In the genomic region with DNA sequence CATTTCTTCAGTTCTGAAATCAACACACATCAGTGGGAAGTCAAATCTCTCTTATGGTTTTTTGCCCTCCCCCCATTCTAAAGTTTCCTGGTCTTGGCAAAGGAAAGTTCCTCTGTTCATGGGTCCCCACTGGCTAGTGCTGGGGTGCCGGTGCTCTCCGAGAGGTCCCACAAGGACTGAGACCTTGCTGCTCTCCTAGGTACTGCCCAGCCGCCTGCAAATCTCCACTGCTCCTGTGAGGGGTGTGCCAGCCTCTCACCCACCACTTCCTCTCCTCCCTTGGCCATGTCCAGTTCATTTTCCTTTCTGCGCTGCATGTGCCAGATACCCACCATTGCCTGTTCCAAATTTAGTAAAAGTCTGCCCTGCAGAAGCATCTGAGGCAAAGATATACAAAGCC, we compare ENCODE assay signal across 8 cellular contexts. TPM values are rescaled to one million over a fixed set of nuclear protein-coding genes. Genes with fewer than 3 reads are reported as not detected.
"Had no signal": no experiment of that assay in that cellular context is flagged by ENCODE, and none has a peak within 500 bp of the region (broad histone marks: within the 10 kb centered on the region; RNA-seq: fewer than 3 reads in every experiment).

No MANE protein-coding gene starts in this region.

- H3K4me3 ChIP-seq: GM23248 had no signal

- H3K4me3 Mint-ChIP-seq: H9, HFFc6, IgD-negative memory B cell had no signal

- ATAC-seq: HepG2 had no signal

- H3K9ac ChIP-seq: GM23248 had no signal

- H3K27ac ChIP-seq: GM23248, HL-60 had no signal

- H3K9me3 Mint-ChIP-seq: H9 had no signal

- H2AFZ ChIP-seq: GM23248 had no signal

- H3K27ac Mint-ChIP-seq: H9, HFFc6, IgD-negative memory B cell had no signal

- DNase-seq: GM23248, H9, HCEC 1CT, HFFc6, KBM-7 had no signal

- H3K36me3 Mint-ChIP-seq: IgD-negative memory B cell had no signal

RNA-seq across cellular contexts. Expression of gene INHBA, which starts 17.2 kb away (rescaled TPM):
- polyA plus RNA-seq: HepG2, IgD-negative memory B cell had no signal
